Comparison of ENCODE assay signal across 10 cellular contexts in genomic region chr5:14146725-14147124, GRCh38. TPM values are rescaled to one million over a fixed set of nuclear protein-coding genes. Genes with fewer than 3 reads are reported as not detected.
A peak's percentile ranks its signal among the peaks of the same experiment; 100 is the strongest.
DNase-seq lines count a peak whose midpoint lies in the region; ATAC-seq and TF ChIP-seq lines count a peak whose summit lies in the region.
"Had no signal": no experiment of that assay in that cellular context is flagged by ENCODE, and none has a peak within 500 bp of the region (broad histone marks: within the 10 kb centered on the region; RNA-seq: fewer than 3 reads in every experiment).

No MANE protein-coding gene starts in this region.

- ATAC-seq in IMR-90 (ENCODE audit: low read depth) (no peak), GM18519 (IDR thresholded peaks at IDR 0.05; ENCODE audit: low FRiP score, unreplicated experiment) (no peak), HG03439 (IDR thresholded peaks at IDR 0.05; ENCODE audit: unreplicated experiment) (no peak)

- intact Hi-C loops in IMR-90 (cut with micrococcal nuclease): loop anchor here (2.0 kb wide), 1 partner anchor 124 kb away; no protein-coding TSS in a partner anchor
- intact Hi-C loops in colonic mucosa (cut with DNase I): loop anchor here (5.0 to 10.0 kb wide), 3 partner anchors 36 to 118 kb away; no protein-coding TSS in a partner anchor

- peak overlapping the region; percentile 52; the same call in 2 of the 3 replicates for H2BK15ac ChIP-seq in IMR-90 (ENCODE audit: low read depth, low read length)

- CTCF ChIA-PET in AG04450 (lab: Charles Lee): no interaction called here
- CTCF ChIA-PET in IMR-90 (lab: Yijun Ruan, JAX): no interaction called here

- H3K27ac ChIP-seq in AG04450 (ENCODE audit: low read depth, low read length): peak overlapping the region; percentile 88
- H3K27ac ChIP-seq in IMR-90 (ENCODE audit: insufficient read depth, low read length): peak overlapping the region; percentile 100
- H3K27ac ChIP-seq in colonic mucosa: peak overlapping the region; percentile 91
- H3K27ac ChIP-seq in neural cell (ENCODE audit: low read length): no peak overlapping the region

- H3K9me3 ChIP-seq in AG04450 (ENCODE audit: control insufficient read depth, insufficient read depth, low read length) (peaks cover 2% of the 10 kb centered on the region; the same call in 1 of the 2 replicates), IMR-90 (ENCODE audit: control insufficient read depth, insufficient read depth, low read length) (no peaks in the 10 kb centered on the region), colonic mucosa (no peaks in the 10 kb centered on the region), neural cell (ENCODE audit: low read length) (no peaks in the 10 kb centered on the region)

- H2AK5ac ChIP-seq in IMR-90 (ENCODE audit: low read depth, low read length): peak overlapping the region; percentile 75

- in situ Hi-C loops in IMR-90 (cut with MboI; ENCODE audit: low sequenced_read_pairs): no loop called here

- H3K18ac ChIP-seq in IMR-90 (ENCODE audit: low read depth, low read length): peak overlapping the region; percentile 99

- peak overlapping the region; percentile 99 for H2BK5ac ChIP-seq in IMR-90 (ENCODE audit: low read depth, low read length, poor library complexity, severe bottlenecking)

- H3K36me3 Mint-ChIP-seq in immature natural killer cell: peaks cover 0 to 5% (median 0%) of the 10 kb centered on the region in 3 donors
- H3K36me3 Mint-ChIP-seq: activated naive CD4-positive, alpha-beta T cell treated with anti-CD3 and anti-CD28 coated beads, Interleukin-2, amount 10 ng/mL, durations not matched to agents 7 days and 5 days had no signal

- H3K23ac ChIP-seq in IMR-90 (ENCODE audit: low read depth, low read length): peak overlapping the region; percentile 92

- H3K79me2 ChIP-seq in neural cell (replicated peaks; ENCODE audit: insufficient read depth, low read length): peaks cover 77% of the 10 kb centered on the region

- peak overlapping the region; percentile 91 for H3K14ac ChIP-seq in IMR-90 (replicated peaks; ENCODE audit: low read depth, low read length)

- H3K36me3 ChIP-seq in IMR-90 (ENCODE audit: control insufficient read depth, insufficient read depth, low read length) (peaks cover 22% of the 10 kb centered on the region), colonic mucosa (no peaks in the 10 kb centered on the region), neural cell (ENCODE audit: insufficient read depth, low read length) (no peaks in the 10 kb centered on the region)

- H2BK20ac ChIP-seq in IMR-90 (ENCODE audit: low read depth, low read length): peak overlapping the region; percentile 93

- TF ChIP-seq EP300 in neural cell (conservative IDR thresholded peaks at IDR 0.05; ENCODE audit: poor library complexity, severe bottlenecking): no peak

- H3K9ac ChIP-seq in IMR-90 (ENCODE audit: low read depth, low read length): peak overlapping the region; percentile 100
- peak overlapping the region; percentile 15 to 74 for H3K9ac ChIP-seq in colonic mucosa (ENCODE audit: low read depth in 2 of 2, low read length in 2 of 2)
- H3K9ac ChIP-seq in neural cell (ENCODE audit: low read length): peak overlapping the region; percentile 8

- peak overlapping the region; percentile 88 for H3K4ac ChIP-seq in IMR-90 (ENCODE audit: low read depth, low read length)

- H2AK9ac ChIP-seq in IMR-90 (replicated peaks; ENCODE audit: low read depth, low read length, poor library complexity): peak overlapping the region; percentile 90

- H3K27me3 Mint-ChIP-seq in immature natural killer cell (ENCODE audit: low read depth in 3 of 3): peaks cover 0 to 14% (median 5%) of the 10 kb centered on the region in 3 donors

- H3F3A ChIP-seq in neural cell (ENCODE audit: insufficient read depth, low read length, poor library complexity, severe bottlenecking): peaks cover 8% of the 10 kb centered on the region

- TF ChIP-seq RAD21 in IMR-90 (IDR thresholded peaks at IDR 0.05; ENCODE audit: low read length) (no peak), neural cell (conservative IDR thresholded peaks at IDR 0.05) (no peak)

- peaks cover 13% of the 10 kb centered on the region; the same call in 1 of the 2 replicates for H3K9me1 ChIP-seq in IMR-90 (ENCODE audit: insufficient read depth, low read length)

- H3K4me3 Mint-ChIP-seq in immature natural killer cell: peak overlapping the region in 1 of 5 donors; percentile 39
- H3K4me3 Mint-ChIP-seq: activated naive CD4-positive, alpha-beta T cell treated with anti-CD3 and anti-CD28 coated beads, Interleukin-2, amount 10 ng/mL, durations not matched to agents 7 days and 5 days had no signal

- H3K79me1 ChIP-seq in IMR-90 (ENCODE audit: low read depth in 1 of 2, low read length in 2 of 2): peaks cover 6 to 9% of the 10 kb centered on the region in 2 experiments

- no peaks in the 10 kb centered on the region for H3K9me2 ChIP-seq in neural cell (ENCODE audit: insufficient read depth, low read length)

- H3K27me3 ChIP-seq in AG04450 (ENCODE audit: control insufficient read depth, insufficient read depth, low read length) (no peaks in the 10 kb centered on the region), IMR-90 (ENCODE audit: control insufficient read depth, insufficient read depth, low read length) (no peaks in the 10 kb centered on the region), colonic mucosa (no peaks in the 10 kb centered on the region), neural cell (ENCODE audit: insufficient read depth, low read depth, low read length) (no peaks in the 10 kb centered on the region)

- BruUV-seq in IMR-90 (replicated peaks; lab: Mats Ljungman, UMichigan): no TSS peak

- WGBS in IMR-90 (ENCODE audit: extremely low coverage in 2 of 2, insufficient read length in 1 of 2), 2 experiments: 83% methylated on average over 1 of the region's 3 CpGs; no CpG with 5 or more reads in 1 of the 2 experiments

- H2AFZ ChIP-seq in IMR-90 (replicated peaks; ENCODE audit: low read length, poor library complexity) (no peak overlapping the region), neural cell (ENCODE audit: low read depth, low read length) (no peak overlapping the region)

- H3K27ac Mint-ChIP-seq in immature natural killer cell: no peak overlapping the region
- H3K27ac Mint-ChIP-seq: activated naive CD4-positive, alpha-beta T cell treated with anti-CD3 and anti-CD28 coated beads, Interleukin-2, amount 10 ng/mL, durations not matched to agents 7 days and 5 days had no signal

- H3K9me3 Mint-ChIP-seq in immature natural killer cell: no peaks in the 10 kb centered on the region
- H3K9me3 Mint-ChIP-seq: activated naive CD4-positive, alpha-beta T cell treated with anti-CD3 and anti-CD28 coated beads, Interleukin-2, amount 10 ng/mL, durations not matched to agents 7 days and 5 days; CD8-positive, alpha-beta memory T cell had no signal

- peak overlapping the region; percentile 91 to 98 for H4K8ac ChIP-seq in IMR-90 (ENCODE audit: low read depth in 2 of 2, low read length in 2 of 2)

- POLR2A ChIA-PET in AG04450 (lab: Yijun Ruan, JAX): interaction anchor here (0.7 to 4.1 kb wide), 7 partner anchors 8 to 152 kb away, joined by 3 to 30 read pairs (median 5); no protein-coding TSS in a partner anchor
- POLR2A ChIA-PET in IMR-90 (lab: Charles Lee; ENCODE audit: unreplicated experiment): interaction anchor here (0.5 to 0.7 kb wide), 3 partner anchors 23 to 290 kb away, joined by 3 read pairs; no protein-coding TSS in a partner anchor

- peak overlapping the region; percentile 97 for H2BK120ac ChIP-seq in IMR-90 (ENCODE audit: low read depth, low read length)

- H4K20me1 ChIP-seq in IMR-90 (ENCODE audit: insufficient read depth, low read length) (peaks cover 64% of the 10 kb centered on the region), neural cell (ENCODE audit: insufficient read depth) (peaks cover 59% of the 10 kb centered on the region)

- TF ChIP-seq CTCF in AG04450 (IDR thresholded peaks at IDR 0.05; ENCODE audit: low read depth, low read length): no peak
- TF ChIP-seq CTCF in IMR-90 (conservative IDR thresholded peaks at IDR 0.05; ENCODE audit: low read depth, low read length): no peak
- TF ChIP-seq CTCF in colonic mucosa (IDR thresholded peaks at IDR 0.05): no peak
- TF ChIP-seq CTCF in neural cell (IDR thresholded peaks at IDR 0.05; ENCODE audit: poor library complexity, severe bottlenecking): no peak

- H3K4me1 Mint-ChIP-seq in immature natural killer cell: peaks cover 14 to 22% of the 10 kb centered on the region in 2 donors

- H3K4me2 ChIP-seq in IMR-90 (ENCODE audit: low read depth, low read length): peak overlapping the region; percentile 87
- peak overlapping the region; percentile 17 for H3K4me2 ChIP-seq in neural cell (ENCODE audit: low read length)

- DNase-seq in AG04450 (ENCODE audit: low read depth, low spot score): no peak
- no peak for DNase-seq in IMR-90
- no peak for DNase-seq in colonic mucosa
- DNase-seq in NCI-H2227 (lab: John Stamatoyannopoulos, UW; ENCODE audit: unreplicated experiment): no peak
- no peak for DNase-seq in immature natural killer cell
- DNase-seq: activated naive CD4-positive, alpha-beta T cell treated with anti-CD3 and anti-CD28 coated beads, Interleukin-2, amount 10 ng/mL, durations not matched to agents 7 days and 5 days; CD8-positive, alpha-beta memory T cell had no signal

- H4K91ac ChIP-seq in IMR-90 (ENCODE audit: insufficient read depth, low read depth, low read length): peak overlapping the region; percentile 97

- dilution Hi-C loops in IMR-90 (cut with HindIII; ENCODE audit: low sequenced_read_pairs, unreplicated experiment): no loop called here

- peak overlapping the region; percentile 97 for H4K5ac ChIP-seq in IMR-90 (ENCODE audit: low read depth, low read length)

- H3K4me3 ChIP-seq in AG04450 (ENCODE audit: low read depth, low read length): peak overlapping the region; percentile 84
- peak overlapping the region; percentile 94 for H3K4me3 ChIP-seq in IMR-90 (ENCODE audit: insufficient read depth, low read depth, low read length)
- H3K4me3 ChIP-seq in colonic mucosa: no peak overlapping the region
- H3K4me3 ChIP-seq in neural cell (ENCODE audit: low read length): peak overlapping the region; percentile 85

- peak overlapping the region; percentile 97 for H3K56ac ChIP-seq in IMR-90 (ENCODE audit: extremely low read depth, insufficient read depth, low read length)

- TF ChIP-seq POLR2A in IMR-90 (IDR thresholded peaks at IDR 0.05; ENCODE audit: low read depth, low read length): no peak

- H3K4me1 ChIP-seq in IMR-90 (ENCODE audit: control insufficient read depth, insufficient read depth, low read length): peaks cover 21% of the 10 kb centered on the region
- H3K4me1 ChIP-seq in colonic mucosa: peaks cover 24% of the 10 kb centered on the region

TF ChIP-seq in IMR-90, 13 proteins besides CTCF, POLR2A, EP300 and RAD21 (continues in another document):
- no peak for TF ChIP-seq NFE2L2 (IDR thresholded peaks at IDR 0.05; ENCODE audit: low read depth, low read length)

RNA-seq across cellular contexts. Expression of gene TRIO, which starts 3.6 kb away (rescaled TPM):
- 268 TPM in 2 replicates for polyA plus RNA-seq in AG04450 (2011; rRNA removed)
- polyA minus RNA-seq in AG04450 (2011; rRNA and poly(A)+ RNA removed): 933 and 1,222 TPM in 2 replicates
- total RNA-seq in IMR-90 (2012; rRNA removed): 487 and 522 TPM in 2 replicates
- 206 and 225 TPM in 2 replicates for polyA plus RNA-seq in IMR-90 (2012; rRNA removed)
- 126 and 196 TPM in 2 replicates for polyA plus RNA-seq in IMR-90 (2012; cell fraction: cytosol; rRNA removed)
- polyA plus RNA-seq in IMR-90 (2012; cell fraction: nucleus; rRNA removed; ENCODE audit: low replicate concordance): 1,045 and 1,428 TPM in 2 replicates
- total RNA-seq in colonic mucosa: 100 to 1,000 TPM; 134 to 138 TPM
- polyA plus RNA-seq in neural cell: 168 and 178 TPM in 2 replicates
- polyA minus RNA-seq in neural cell: 431 and 552 TPM in 2 replicates
- 1 to 10 TPM in 2 of 3 donors, under 1 TPM in 1; 0.70 to 2.3 (median 1.2) TPM for polyA plus RNA-seq in immature natural killer cell

Comparison
In these comparisons a context has a peak if more than half of its experiments do, and no peak if none do; other contexts are left out.
1. H3K9ac ChIP-seq: peak in every context shown above with its lines; median percentile 100 in IMR-90; 44 in colonic mucosa; 8 in neural cell.
2. RNA of gene TRIO, which starts 3.6 kb away (polyA plus RNA-seq): 268 TPM in AG04450, 126 to 1,428 TPM in IMR-90 and 168 to 178 TPM in neural cell; 0.70 to 2.3 TPM in immature natural killer cell; every median in the first group is over 10 times any median in the second.